In the genomic region with DNA sequence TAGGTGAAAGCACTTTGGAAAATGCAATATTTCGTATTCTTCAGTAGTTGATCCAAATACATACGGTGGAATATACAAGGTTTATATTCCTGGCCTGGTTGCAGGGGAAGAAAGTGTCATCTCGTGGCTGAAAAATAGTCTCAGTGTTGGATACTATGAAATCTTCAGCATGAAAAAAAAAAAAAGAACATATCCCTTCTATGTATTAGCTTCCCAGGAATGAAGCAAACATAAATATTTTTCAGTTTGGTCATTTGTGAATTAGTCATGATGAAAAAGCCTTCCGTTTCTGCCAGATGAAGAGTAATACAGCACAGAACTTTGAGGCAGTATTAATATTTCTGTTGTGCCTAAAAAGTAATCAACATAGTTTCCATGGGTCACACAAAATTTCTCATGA, we compare ENCODE assay signal across 13 cellular contexts. TPM values are rescaled to one million over a fixed set of nuclear protein-coding genes. Genes with fewer than 3 reads are reported as not detected.
A peak's percentile ranks its signal among the peaks of the same experiment; 100 is the strongest.
DNase-seq lines count a peak whose midpoint lies in the region; ATAC-seq and TF ChIP-seq lines count a peak whose summit lies in the region.
"Had no signal": no experiment of that assay in that cellular context is flagged by ENCODE, and none has a peak within 500 bp of the region (broad histone marks: within the 10 kb centered on the region; RNA-seq: fewer than 3 reads in every experiment).

No MANE protein-coding gene starts in this region.

- intact Hi-C loops in tibial artery (cut with DNase I; ENCODE audit: low total_unique reads), result no loop called here

- H3K4me1 ChIP-seq in skeletal muscle satellite cell (ENCODE audit: control insufficient read depth, insufficient read depth, low read length), result peaks cover 29% of the 10 kb centered on the region
- no peaks in the 10 kb centered on the region for H3K4me1 ChIP-seq in tibial artery
- H3K4me1 ChIP-seq: parathyroid adenoma had no signal

- peak overlapping the region; percentile 37 for H3K9ac ChIP-seq in skeletal muscle satellite cell (ENCODE audit: low read depth, low read length)
- H3K9ac ChIP-seq: parathyroid adenoma had no signal

- H3K27ac ChIP-seq in tibial artery, result no peak overlapping the region
- H3K27ac ChIP-seq: parathyroid adenoma had no signal

- DNase-seq in H4 (ENCODE audit: low spot score) (peak; percentile 29), SW 1271 (lab: John Stamatoyannopoulos, UW) (peak; percentile 63 to 85), fibroblast of pulmonary artery (ENCODE audit: low read depth) (peak; percentile 81), immature natural killer cell (no peak), tibial artery (no peak), mesenteric fat pad (ENCODE audit: low spot score) (no peak)
- DNase-seq: activated naive CD4-positive, alpha-beta T cell treated with Interleukin-2 at 50 U/mL for 16 hours; head of caudate nucleus; stimulated activated naive CD4-positive, alpha-beta T cell treated with Interleukin-2 at 50 U/mL for 16 hours had no signal

- H3K4me3 ChIP-seq in fibroblast of pulmonary artery (replicated peaks; ENCODE audit: low read depth, low read length), result no peak overlapping the region
- H3K4me3 ChIP-seq in skeletal muscle satellite cell (ENCODE audit: low read length), result no peak overlapping the region
- no peak overlapping the region for H3K4me3 ChIP-seq in tibial artery
- H3K4me3 ChIP-seq: coronary artery had no signal

- TF ChIP-seq CTCF in fibroblast of pulmonary artery (IDR thresholded peaks at IDR 0.05; ENCODE audit: low read length, missing control alignments) (no peak), tibial artery (IDR thresholded peaks at IDR 0.05) (no peak)

- no peaks in the 10 kb centered on the region for H3K9me3 ChIP-seq in skeletal muscle satellite cell (replicated peaks; ENCODE audit: low read length)
- H3K9me3 ChIP-seq in tibial artery, result no peaks in the 10 kb centered on the region

- no peaks in the 10 kb centered on the region for H3K36me3 Mint-ChIP-seq in immature natural killer cell

- peak overlapping the region; percentile 47 for H3K4me2 ChIP-seq in skeletal muscle satellite cell (ENCODE audit: low read length)

- no peak overlapping the region for H3K4me3 Mint-ChIP-seq in immature natural killer cell

- H3K36me3 ChIP-seq in skeletal muscle satellite cell (ENCODE audit: insufficient read depth, low read length) (no peaks in the 10 kb centered on the region), tibial artery (no peaks in the 10 kb centered on the region)

- no peak overlapping the region for H3K27ac Mint-ChIP-seq in immature natural killer cell

- H3K4me1 Mint-ChIP-seq in immature natural killer cell, result no peaks in the 10 kb centered on the region

- ATAC-seq in HG03442 (IDR thresholded peaks at IDR 0.05; ENCODE audit: unreplicated experiment), result no peak

- H3K27me3 ChIP-seq in skeletal muscle satellite cell (ENCODE audit: control insufficient read depth, insufficient read depth, low read length) (no peaks in the 10 kb centered on the region), tibial artery (no peaks in the 10 kb centered on the region)

- H3K9me3 Mint-ChIP-seq in immature natural killer cell, result peaks cover 0 to 2% (median 0%) of the 10 kb centered on the region in 6 donors

- peaks cover 0 to 4% (median 0%) of the 10 kb centered on the region in 3 donors for H3K27me3 Mint-ChIP-seq in immature natural killer cell (ENCODE audit: low read depth in 3 of 3)

RNA-seq across cellular contexts. Expression of a gene that starts 36.7 kb away (rescaled TPM):
- total RNA-seq in H4 (2014; rRNA removed; shearing (Covaris generic)), result 9.8 and 13.7 TPM in 2 replicates
- 10.7 and 29.7 TPM in 2 replicates for total RNA-seq in skeletal muscle satellite cell (2012; rRNA removed)
- polyA plus RNA-seq in immature natural killer cell, result not detected
- total RNA-seq in mesenteric fat pad, result 20.0 TPM

Comparison
In these comparisons a context has a peak if more than half of its experiments do, and no peak if none do; other contexts are left out.
1. DNase-seq: peak in H4 (single experiment), SW 1271 (2 of 2) and fibroblast of pulmonary artery (single experiment); none in immature natural killer cell (0 of 3), tibial artery (0 of 2) and mesenteric fat pad (single experiment).